1 cellular context compared by ENCODE assay signal in the genomic region with DNA sequence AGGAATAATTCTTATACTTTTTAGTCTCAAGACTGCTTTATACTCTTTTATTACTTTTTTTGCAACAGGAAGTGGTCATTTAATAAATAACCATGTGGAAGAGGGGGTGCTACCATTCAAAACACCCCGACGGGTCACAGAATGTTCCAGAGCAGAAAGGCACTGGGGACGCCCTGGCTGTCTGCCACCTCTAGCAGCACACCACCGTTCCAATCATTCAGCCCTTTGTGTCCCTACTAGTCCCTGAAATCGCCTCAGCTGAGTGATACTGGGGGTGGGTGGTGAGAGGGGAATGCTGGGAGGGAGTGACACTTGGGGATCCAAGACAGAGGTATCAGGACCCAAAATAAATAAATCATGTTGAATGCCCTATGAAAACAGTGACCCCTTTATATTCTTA.
TF ChIP-seq lines count a peak whose summit lies in the region.

No MANE protein-coding gene starts in this region.

TF ChIP-seq in WTC11, 78 proteins besides CTCF, POLR2A, EP300 and RAD21 (continued from another document):
- TF ChIP-seq HMGXB4 (CRISPR knock-in tag; IDR thresholded peaks at IDR 0.05) (no peak), GRHL2 (CRISPR knock-in tag; IDR thresholded peaks at IDR 0.05; ENCODE audit: insufficient replicate concordance, severe bottlenecking) (no peak), ZNF232 (CRISPR knock-in tag; IDR thresholded peaks at IDR 0.05) (no peak), NFE2L1 (CRISPR knock-in tag; IDR thresholded peaks at IDR 0.05) (no peak), NFATC4 (CRISPR knock-in tag; IDR thresholded peaks at IDR 0.05) (no peak)
